ENCODE assay signal across 7 cellular contexts in genomic region chr1:151593651-151594625, GRCh38. TPM values are rescaled to one million over a fixed set of nuclear protein-coding genes. Genes with fewer than 3 reads are reported as not detected.
DNase-seq lines count a peak whose midpoint lies in the region; ATAC-seq and TF ChIP-seq lines count a peak whose summit lies in the region.

No MANE protein-coding gene starts in this region.

- H3K27ac ChIP-seq in SU-DHL-6 (ENCODE audit: low read depth, low read length), result no peak overlapping the region
- no peak overlapping the region for H3K27ac ChIP-seq in right atrium auricular region

- H3K4me2 ChIP-seq in SU-DHL-6 (ENCODE audit: low read depth, low read length, poor library complexity, severe bottlenecking), result peak overlapping the region; percentile 27

- H2AFZ ChIP-seq in SU-DHL-6 (ENCODE audit: low read depth, low read length, severe bottlenecking), result no peak overlapping the region

- H3K9ac ChIP-seq in SU-DHL-6 (ENCODE audit: low read length), result no peak overlapping the region

- TF ChIP-seq CTCF in GM13976 (IDR thresholded peaks at IDR 0.05; ENCODE audit: borderline replicate concordance, control extremely low read depth, extremely low read depth, insufficient read depth, missing control alignments) (peak; percentile 95), SU-DHL-6 (IDR thresholded peaks at IDR 0.05; ENCODE audit: insufficient read depth, low read length, poor library complexity, severe bottlenecking) (peak; percentile 92), right atrium auricular region (IDR thresholded peaks at IDR 0.05) (peak; percentile 84 to 92), retinal pigment epithelial cell (conservative IDR thresholded peaks at IDR 0.05; ENCODE audit: low read depth, low read length) (peak; percentile 92)

- DNase-seq in GM13976 (ENCODE audit: low spot score), result peak; percentile 87
- DNase-seq in NCI-H1048 (lab: John Stamatoyannopoulos, UW), result peak; percentile 74
- peak; percentile 68 for DNase-seq in activated naive CD8-positive, alpha-beta T cell treated with anti-CD3 and anti-CD28 coated beads, Interleukin-2, amount 50 U/mL, for 16 hours (ENCODE audit: low read depth, low spot score)
- peak; percentile 64 for DNase-seq in right atrium auricular region (ENCODE audit: low spot score)
- DNase-seq in retinal pigment epithelial cell (ENCODE audit: low read depth), result no peak

- ATAC-seq in HG03442 (IDR thresholded peaks at IDR 0.05; ENCODE audit: unreplicated experiment), result no peak

- no peaks in the 10 kb centered on the region for H3K4me1 ChIP-seq in right atrium auricular region

- no peaks in the 10 kb centered on the region for H3K36me3 ChIP-seq in SU-DHL-6 (ENCODE audit: low read length)
- H3K36me3 ChIP-seq in right atrium auricular region, result no peaks in the 10 kb centered on the region

- no peaks in the 10 kb centered on the region for H3K9me2 ChIP-seq in SU-DHL-6 (replicated peaks; ENCODE audit: insufficient read depth, low read length)

- H3K4me3 ChIP-seq in SU-DHL-6 (ENCODE audit: insufficient read depth, low read length, poor library complexity, severe bottlenecking) (no peak overlapping the region), right atrium auricular region (no peak overlapping the region), retinal pigment epithelial cell (ENCODE audit: low read length) (no peak overlapping the region)

- in situ Hi-C loops in GM13976 (cut with MboI; ENCODE audit: low sequenced_read_pairs, unreplicated experiment), result no loop called here

- no peaks in the 10 kb centered on the region for H3F3A ChIP-seq in SU-DHL-6 (ENCODE audit: insufficient read depth)

- H4K20me1 ChIP-seq in SU-DHL-6 (ENCODE audit: low read depth, low read length), result no peaks in the 10 kb centered on the region

- no peaks in the 10 kb centered on the region for H3K79me2 ChIP-seq in SU-DHL-6 (ENCODE audit: insufficient read depth, low read length)

- H3K27me3 ChIP-seq in SU-DHL-6 (ENCODE audit: low read length), result no peaks in the 10 kb centered on the region
- H3K27me3 ChIP-seq in right atrium auricular region, result no peaks in the 10 kb centered on the region

- H3K9me3 ChIP-seq in SU-DHL-6 (ENCODE audit: insufficient read depth, low read length) (no peaks in the 10 kb centered on the region), right atrium auricular region (no peaks in the 10 kb centered on the region)

RNA-seq across cellular contexts. Expression of gene SNX27, which starts 17.9 kb away (rescaled TPM):
- total RNA-seq in right atrium auricular region, result 10 to 100 TPM; 25.2 to 25.8 TPM

RNA-seq across cellular contexts. Expression of gene TUFT1, which starts 53.8 kb away (rescaled TPM):
- total RNA-seq in right atrium auricular region, result 1 to 10 TPM; 4.3 to 7.9 TPM
